Comparison of ENCODE assay signal across 10 cellular contexts in the genomic region with DNA sequence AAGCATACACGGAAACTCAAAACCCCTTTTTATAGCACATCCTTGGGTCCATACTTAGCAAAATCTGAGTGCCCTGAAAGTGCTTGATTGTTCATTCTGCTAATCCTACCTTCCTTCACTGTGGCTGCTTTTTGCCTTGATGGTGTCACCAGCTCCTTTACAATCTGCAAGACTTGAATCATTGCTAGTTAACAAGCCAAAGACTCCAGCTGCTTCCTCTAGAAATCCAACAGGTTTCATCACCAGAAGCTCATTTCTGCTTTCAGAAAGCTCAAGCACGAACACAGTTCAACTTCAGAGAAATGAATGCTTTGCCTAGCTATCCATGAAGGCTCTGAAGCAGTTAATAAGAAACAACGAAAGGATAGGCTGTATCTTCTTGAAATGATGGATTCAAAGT. TPM values are rescaled to one million over a fixed set of nuclear protein-coding genes. Genes with fewer than 3 reads are reported as not detected.
DNase-seq lines count a peak whose midpoint lies in the region; ATAC-seq, FAIRE-seq and TF ChIP-seq lines count a peak whose summit lies in the region.
"Had no signal": no experiment of that assay in that cellular context is flagged by ENCODE, and none has a peak within 500 bp of the region (broad histone marks: within the 10 kb centered on the region; RNA-seq: fewer than 3 reads in every experiment).

No MANE protein-coding gene starts in this region.

- H3K27ac ChIP-seq in cardiac muscle cell (peak overlapping the region; percentile 0), right atrium auricular region (no peak overlapping the region), endothelial cell of umbilical vein (ENCODE audit: insufficient read depth, low read depth, low read length) (no peak overlapping the region), Peyer's patch (no peak overlapping the region)
- H3K27ac ChIP-seq: epithelial cell of prostate had no signal

- H3K9me3 ChIP-seq in cardiac muscle cell (ENCODE audit: low read depth) (no peaks in the 10 kb centered on the region), right atrium auricular region (no peaks in the 10 kb centered on the region), endothelial cell of umbilical vein (replicated peaks; ENCODE audit: control insufficient read depth, insufficient read depth, low read length) (no peaks in the 10 kb centered on the region), Peyer's patch (no peaks in the 10 kb centered on the region)

- TF ChIP-seq POLR2A in endothelial cell of umbilical vein (IDR thresholded peaks at IDR 0.05; ENCODE audit: low read depth, low read length) (no peak), Peyer's patch (IDR thresholded peaks at IDR 0.05) (no peak)

- peaks cover 3% of the 10 kb centered on the region for H3K4me1 ChIP-seq in cardiac muscle cell (ENCODE audit: low read depth)
- no peaks in the 10 kb centered on the region for H3K4me1 ChIP-seq in right atrium auricular region
- H3K4me1 ChIP-seq in endothelial cell of umbilical vein (ENCODE audit: control insufficient read depth, extremely low read depth, insufficient read depth, low read length): no peaks in the 10 kb centered on the region
- peaks cover 0 to 4% (median 0%) of the 10 kb centered on the region in 4 donors for H3K4me1 ChIP-seq in Peyer's patch

- ATAC-seq in HG03521 (IDR thresholded peaks at IDR 0.05; ENCODE audit: unreplicated experiment) (peak; percentile 58), esophagus mucosa (no peak), omental fat pad (ENCODE audit: low FRiP score) (no peak)

- DNase-seq in cardiac muscle cell (ENCODE audit: low read depth in 1 of 2, low spot score in 1 of 2) (peak; percentile 11 to 64), right atrium auricular region (ENCODE audit: low spot score) (no peak), endothelial cell of umbilical vein (ENCODE audit: low read depth, low spot score) (peak; percentile 59), omental fat pad (ENCODE audit: low spot score) (no peak), Peyer's patch (no peak), NCI-H2196 treated with DMSO at 0.1 percent for 48 hours (lab: John Stamatoyannopoulos, UW; ENCODE audit: unreplicated experiment) (no peak)

- TF ChIP-seq CTCF in cardiac muscle cell (IDR thresholded peaks at IDR 0.05; ENCODE audit: low read depth, low read length) (no peak), right atrium auricular region (IDR thresholded peaks at IDR 0.05) (no peak), endothelial cell of umbilical vein (IDR thresholded peaks at IDR 0.05; ENCODE audit: extremely low read depth in 1 of 2, insufficient read depth in 1 of 2, low read depth in 1 of 2, low read length in 2 of 2) (no peak), omental fat pad (IDR thresholded peaks at IDR 0.05) (no peak), Peyer's patch (IDR thresholded peaks at IDR 0.05) (no peak)

- no peak overlapping the region for H2AFZ ChIP-seq in endothelial cell of umbilical vein (ENCODE audit: low read depth, low read length)

- H4K20me1 ChIP-seq in endothelial cell of umbilical vein (replicated peaks; ENCODE audit: control insufficient read depth, extremely low read depth, insufficient read depth, low read length): peaks cover 16% of the 10 kb centered on the region

- H3K27me3 ChIP-seq in cardiac muscle cell (no peaks in the 10 kb centered on the region), right atrium auricular region (no peaks in the 10 kb centered on the region), endothelial cell of umbilical vein (ENCODE audit: control insufficient read depth in 2 of 2, insufficient read depth in 2 of 2, low read length in 2 of 2) (no peaks in the 10 kb centered on the region), Peyer's patch (no peaks in the 10 kb centered on the region)

- CTCF ChIA-PET in endothelial cell of umbilical vein (lab: Charles Lee): interaction anchor here (0.5 to 1.6 kb wide), 7 partner anchors 13 to 151 kb away, joined by 3 to 5 read pairs (median 3); a partner anchor contains a TSS

- H3K9me1 ChIP-seq in endothelial cell of umbilical vein (replicated peaks; ENCODE audit: control insufficient read depth, extremely low read depth, insufficient read depth, low read length): no peaks in the 10 kb centered on the region

- no peak for FAIRE-seq in endothelial cell of umbilical vein (lab: Jason Lieb, UNC)

- H3K79me2 ChIP-seq in endothelial cell of umbilical vein (ENCODE audit: control insufficient read depth, insufficient read depth, low read length): peaks cover 34% of the 10 kb centered on the region

- no TSS peak for BruUV-seq in endothelial cell of umbilical vein (replicated peaks; lab: Mats Ljungman, UMichigan)

- H3K4me2 ChIP-seq in endothelial cell of umbilical vein (ENCODE audit: insufficient read depth, low read length): no peak overlapping the region

- no peak overlapping the region for H3K4me3 ChIP-seq in cardiac muscle cell
- H3K4me3 ChIP-seq in right atrium auricular region: no peak overlapping the region
- H3K4me3 ChIP-seq in endothelial cell of umbilical vein (replicated peaks in 1 of 3; ENCODE audit: insufficient read depth in 1 of 3, low read depth in 1 of 3, low read length in 3 of 3): no peak overlapping the region
- H3K4me3 ChIP-seq in Peyer's patch: no peak overlapping the region
- H3K4me3 ChIP-seq: skin epidermis had no signal

- dilution Hi-C loops in endothelial cell of umbilical vein (cut with MboI; ENCODE audit: extremely low pct_ligation_motif_present, low sequenced_read_pairs): no loop called here

- intact Hi-C loops in endothelial cell of umbilical vein (cut with micrococcal nuclease): no loop called here

- no peaks in the 10 kb centered on the region for H3K36me3 ChIP-seq in cardiac muscle cell
- no peaks in the 10 kb centered on the region for H3K36me3 ChIP-seq in right atrium auricular region
- no peaks in the 10 kb centered on the region for H3K36me3 ChIP-seq in endothelial cell of umbilical vein (ENCODE audit: control insufficient read depth in 2 of 2, extremely low read depth in 1 of 2, insufficient read depth in 2 of 2, low read length in 2 of 2)
- no peaks in the 10 kb centered on the region for H3K36me3 ChIP-seq in Peyer's patch

- no peak overlapping the region for H3K9ac ChIP-seq in endothelial cell of umbilical vein (replicated peaks; ENCODE audit: extremely low read depth, insufficient read depth, low read length)

- POLR2A ChIA-PET in endothelial cell of umbilical vein (lab: Charles Lee): no interaction called here

TF ChIP-seq in endothelial cell of umbilical vein, 7 proteins besides CTCF, POLR2A, EP300 and RAD21:
- TF ChIP-seq EZH2 (IDR thresholded peaks at IDR 0.05; ENCODE audit: borderline replicate concordance, low read depth, low read length, severe bottlenecking) (no peak), GATA2 (IDR thresholded peaks at IDR 0.05; ENCODE audit: insufficient read depth, insufficient read length, low read depth, low read length) (no peak), MYC (IDR thresholded peaks at IDR 0.05; ENCODE audit: low read depth, low read length) (no peak), JUN (IDR thresholded peaks at IDR 0.05; ENCODE audit: borderline replicate concordance, insufficient read depth, insufficient read length, low read depth) (no peak), FOS (IDR thresholded peaks at IDR 0.05; ENCODE audit: borderline replicate concordance, insufficient read depth, low read length) (no peak), POLR2AphosphoS5 (IDR thresholded peaks at IDR 0.05; ENCODE audit: insufficient read depth, low read depth, low read length) (no peak)
- TF ChIP-seq, protein P1, sequence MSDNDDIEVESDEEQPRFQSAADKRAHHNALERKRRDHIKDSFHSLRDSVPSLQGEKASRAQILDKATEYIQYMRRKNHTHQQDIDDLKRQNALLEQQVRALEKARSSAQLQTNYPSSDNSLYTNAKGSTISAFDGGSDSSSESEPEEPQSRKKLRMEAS (IDR thresholded peaks at IDR 0.05; ENCODE audit: insufficient read depth, insufficient read length): no peak
TF ChIP-seq in endothelial cell of umbilical vein: peak in this region for 0.

RNA-seq across cellular contexts. Expression of a gene that starts 38.0 kb away (rescaled TPM):
- 21.2 and 25.4 TPM in 2 replicates for total RNA-seq in cardiac muscle cell
- 12.1 and 13.6 TPM in 2 replicates for polyA plus RNA-seq in cardiac muscle cell
- 10 to 100 TPM in 1 of 2 donors, 1 to 10 TPM in 1; 9.6 to 10.5 TPM for total RNA-seq in right atrium auricular region
- 26.9 and 29.2 TPM in 2 replicates for total RNA-seq in endothelial cell of umbilical vein
- polyA plus RNA-seq in endothelial cell of umbilical vein: 11.0 and 13.5 TPM in 2 replicates
- polyA plus RNA-seq in endothelial cell of umbilical vein (2011; cell fraction: cytosol; rRNA removed): 13.5 and 13.8 TPM in 2 replicates
- polyA plus RNA-seq in endothelial cell of umbilical vein (2011; cell fraction: nucleus; rRNA removed): 24.6 and 28.5 TPM in 2 replicates
- polyA plus RNA-seq in endothelial cell of umbilical vein (2012): 17.1 and 19.4 TPM in 2 replicates
- polyA minus RNA-seq in endothelial cell of umbilical vein: 21.6 and 25.7 TPM in 2 replicates
- 3.6 TPM for polyA minus RNA-seq in endothelial cell of umbilical vein (2011; cell fraction: cytosol; rRNA and poly(A)+ RNA removed)
- polyA minus RNA-seq in endothelial cell of umbilical vein (2011; cell fraction: nucleus; rRNA and poly(A)+ RNA removed): 38.7 and 46.7 TPM in 2 replicates
- 33.3 TPM for total RNA-seq in esophagus mucosa
- total RNA-seq in omental fat pad: 10 to 100 TPM; 13.9 to 17.1 (median 15.8) TPM
- total RNA-seq in Peyer's patch: 10 to 100 TPM; 15.0 to 52.8 (median 19.3) TPM

Comparison
In these comparisons a context has a peak if more than half of its experiments do, and no peak if none do; other contexts are left out.
1. DNase-seq: peak in cardiac muscle cell (2 of 2) and endothelial cell of umbilical vein (single experiment); none in right atrium auricular region (single experiment), omental fat pad (single experiment), Peyer's patch (0 of 3) and NCI-H2196 treated with DMSO at 0.1 percent for 48 hours (single experiment).